Comparison of ENCODE assay signal across 12 cellular contexts in genomic region chr18:58803978-58804377, GRCh38.
"Had no signal": no experiment of that assay in that cellular context is flagged by ENCODE, and none has a peak within 500 bp of the region (broad histone marks: within the 10 kb centered on the region; RNA-seq: fewer than 3 reads in every experiment).

No MANE protein-coding gene starts in this region.

- ATAC-seq: activated T-helper 17 cell treated with anti-CD3 and anti-CD28 coated beads, Interleukin-2, amount 50 U/mL, for 72 hours; gastroesophageal sphincter; left lung; natural killer cell treated with Interleukin-12 subunit alpha and Interleukin-12 subunit beta and Interleukin-15 and Interleukin-18, amount 100 ng/mL, for 72 hours had no signal

- H3K27me3 Mint-ChIP-seq: activated B cell treated with CpG ODN at 0.5 μM for 24 hours had no signal

- DNase-seq: activated B cell treated with CpG ODN at 0.5 μM for 24 hours; activated CD4-positive, alpha-beta T cell treated with anti-CD3 and anti-CD28 coated beads, Interleukin-2, amount 10 ng/mL, durations not matched to agents 24 days and 14 days; activated naive CD4-positive, alpha-beta T cell treated with anti-CD3 and anti-CD28 coated beads for 36 hours; cortex of kidney; effector CD8-positive, alpha-beta T cell; left lung; sigmoid colon; stimulated activated naive CD4-positive, alpha-beta T cell treated with Interleukin-2 at 50 U/mL for 16 hours; upper lobe of left lung had no signal

- H3K4me3 ChIP-seq: gastroesophageal sphincter, left lung, sigmoid colon, upper lobe of left lung had no signal

- H3K27ac Mint-ChIP-seq: activated B cell treated with CpG ODN at 0.5 μM for 24 hours; activated CD4-positive, alpha-beta T cell treated with anti-CD3 and anti-CD28 coated beads, Interleukin-2, amount 10 ng/mL, durations not matched to agents 24 days and 14 days; activated naive CD4-positive, alpha-beta T cell treated with anti-CD3 and anti-CD28 coated beads for 36 hours; activated T-helper 17 cell treated with anti-CD3 and anti-CD28 coated beads, Interleukin-2, amount 50 U/mL, for 72 hours; natural killer cell treated with Interleukin-12 subunit alpha and Interleukin-12 subunit beta and Interleukin-15 and Interleukin-18, amount 100 ng/mL, for 72 hours had no signal

- H3K4me3 Mint-ChIP-seq: activated B cell treated with CpG ODN at 0.5 μM for 24 hours; activated CD4-positive, alpha-beta T cell treated with anti-CD3 and anti-CD28 coated beads, Interleukin-2, amount 10 ng/mL, durations not matched to agents 24 days and 14 days; activated naive CD4-positive, alpha-beta T cell treated with anti-CD3 and anti-CD28 coated beads for 36 hours; activated T-helper 17 cell treated with anti-CD3 and anti-CD28 coated beads, Interleukin-2, amount 50 U/mL, for 72 hours; natural killer cell treated with Interleukin-12 subunit alpha and Interleukin-12 subunit beta and Interleukin-15 and Interleukin-18, amount 100 ng/mL, for 72 hours had no signal

- H3K4me1 Mint-ChIP-seq: activated T-helper 17 cell treated with anti-CD3 and anti-CD28 coated beads, Interleukin-2, amount 50 U/mL, for 72 hours had no signal

- H3K36me3 Mint-ChIP-seq: natural killer cell treated with Interleukin-12 subunit alpha and Interleukin-12 subunit beta and Interleukin-15 and Interleukin-18, amount 100 ng/mL, for 72 hours had no signal

- H3K9me3 Mint-ChIP-seq: activated B cell treated with CpG ODN at 0.5 μM for 24 hours; activated CD4-positive, alpha-beta T cell treated with anti-CD3 and anti-CD28 coated beads, Interleukin-2, amount 10 ng/mL, durations not matched to agents 24 days and 14 days; activated naive CD4-positive, alpha-beta T cell treated with anti-CD3 and anti-CD28 coated beads for 36 hours; activated T-helper 17 cell treated with anti-CD3 and anti-CD28 coated beads, Interleukin-2, amount 50 U/mL, for 72 hours; natural killer cell treated with Interleukin-12 subunit alpha and Interleukin-12 subunit beta and Interleukin-15 and Interleukin-18, amount 100 ng/mL, for 72 hours had no signal
